ENCODE assay signal across 16 cellular contexts in genomic region chr19:4817467-4818277, GRCh38.
"Had no signal": no experiment of that assay in that cellular context is flagged by ENCODE, and none has a peak within 500 bp of the region (broad histone marks: within the 10 kb centered on the region; RNA-seq: fewer than 3 reads in every experiment).

No MANE protein-coding gene starts in this region.

- H3K27me3 Mint-ChIP-seq: activated naive CD8-positive, alpha-beta T cell treated with anti-CD3 and anti-CD28 coated beads for 36 hours; memory B cell; naive B cell; stimulated activated naive B cell treated with anti-CD40 and anti-IgM and Interleukin-4, amounts not matched to agents 10 μg/mL and 1 μg/mL and 100 μg/mL, for 72 hours had no signal

- H3K27ac Mint-ChIP-seq: activated naive CD8-positive, alpha-beta T cell treated with anti-CD3 and anti-CD28 coated beads for 36 hours; endodermal cell; memory B cell; neural progenitor cell had no signal

- H3K9me3 ChIP-seq: ovary, sigmoid colon, tibial artery had no signal

- H3K4me3 Mint-ChIP-seq: activated naive CD8-positive, alpha-beta T cell treated with anti-CD3 and anti-CD28 coated beads for 36 hours; endodermal cell; memory B cell; neural progenitor cell; stimulated activated naive B cell treated with anti-CD40 and anti-IgM and Interleukin-4, amounts not matched to agents 10 μg/mL and 1 μg/mL and 100 μg/mL, for 72 hours had no signal

- DNase-seq: activated CD4-positive, alpha-beta T cell treated with anti-CD3 and anti-CD28 coated beads, Interleukin-2, amount 50 U/mL, for 4 hours; activated naive CD8-positive, alpha-beta T cell treated with anti-CD3 and anti-CD28 coated beads for 36 hours; dorsolateral prefrontal cortex; endodermal cell; erythroblast; foreskin melanocyte; kidney; naive B cell; ovary; sigmoid colon; stimulated activated CD4-positive, alpha-beta T cell treated with anti-CD3 and anti-CD28 coated beads, Interleukin-4, amount 100 ng/mL, for 24 hours; stimulated activated naive B cell treated with anti-CD40 and anti-IgM and Interleukin-4, amounts not matched to agents 10 μg/mL and 1 μg/mL and 100 μg/mL, for 72 hours; T-helper 2 cell; tibial artery had no signal

- H3K36me3 Mint-ChIP-seq: naive B cell, neural progenitor cell had no signal

- H3K9me3 Mint-ChIP-seq: memory B cell had no signal

- ATAC-seq: stimulated activated naive B cell treated with anti-CD40 and anti-IgM and Interleukin-4, amounts not matched to agents 10 μg/mL and 1 μg/mL and 100 μg/mL, for 72 hours had no signal
